Comparison of ENCODE assay signal across 8 cellular contexts in the genomic region with DNA sequence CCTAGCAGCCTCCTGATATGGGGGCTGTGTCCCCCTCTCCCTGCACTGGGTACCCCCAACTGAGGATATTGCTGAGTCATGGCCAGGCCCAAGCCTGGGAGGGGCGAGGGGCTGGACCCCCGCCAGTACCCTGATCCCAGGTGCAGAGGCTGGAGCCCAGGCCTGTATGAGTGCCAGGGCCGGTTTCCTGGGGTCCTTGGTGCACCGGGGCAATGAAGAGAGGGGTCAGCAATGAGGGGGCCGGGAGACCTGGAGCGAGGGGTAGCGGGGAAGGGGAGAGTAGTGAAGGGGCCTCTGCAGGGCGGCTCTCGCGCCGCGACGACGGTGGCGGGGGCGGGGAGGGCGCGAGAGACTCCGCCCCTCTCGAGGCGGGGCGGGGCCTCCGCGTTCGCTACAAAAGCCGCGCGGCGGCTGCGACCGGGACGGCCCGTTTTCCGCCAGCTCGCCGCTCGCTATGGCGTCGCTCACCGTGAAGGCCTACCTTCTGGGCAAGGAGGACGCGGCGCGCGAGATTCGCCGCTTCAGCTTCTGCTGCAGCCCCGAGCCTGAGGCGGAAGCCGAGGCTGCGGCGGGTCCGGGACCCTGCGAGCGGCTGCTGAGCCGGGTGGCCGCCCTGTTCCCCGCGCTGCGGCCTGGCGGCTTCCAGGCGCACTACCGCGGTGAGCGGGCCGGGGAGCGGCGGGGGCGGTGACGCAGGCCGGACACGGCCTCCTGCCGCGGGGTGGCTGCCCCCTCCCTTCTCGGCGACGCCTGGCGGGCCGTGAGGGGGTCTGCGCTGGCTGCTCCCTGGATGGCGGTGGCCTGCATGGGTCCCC. TPM values are rescaled to one million over a fixed set of nuclear protein-coding genes. Genes with fewer than 3 reads are reported as not detected.
DNase-seq lines count a peak whose midpoint lies in the region; ATAC-seq and TF ChIP-seq lines count a peak whose summit lies in the region.

SQSTM1 (plus strand) TSS at position 423 of the 815 bp plus-strand sequence; CDS start at position 455, 32 bp downstream.

- peak within 1 kb of the TSS; percentile 69 for H3K9ac ChIP-seq in iPS-18a (ENCODE audit: low read length)

- no peaks in the 10 kb centered on the region for H3K27me3 Mint-ChIP-seq in MCF 10A (ENCODE audit: insufficient read depth, unreplicated experiment)

- CTCF ChIA-PET in MCF 10A (lab: Yijun Ruan, JAX): interaction anchor here (0.7 to 2.4 kb wide), 3 partner anchors 24 to 103 kb away, joined by 4 to 16 read pairs (median 4); no protein-coding TSS in a partner anchor

- peaks cover 62% of the 10 kb centered on the region for H3K36me3 Mint-ChIP-seq in MCF 10A (ENCODE audit: insufficient read depth, unreplicated experiment)

- DNase-seq in DMS 273 (lab: John Stamatoyannopoulos, UW; ENCODE audit: unreplicated experiment): peak; percentile 90
- DNase-seq in DMS 273 treated with DMSO at 0.1 percent for 48 hours (lab: John Stamatoyannopoulos, UW): no peak
- peak; percentile 37 for DNase-seq in NCI-H1105 (lab: John Stamatoyannopoulos, UW)
- DNase-seq in UCSD-AML1 (lab: John Stamatoyannopoulos, UW; ENCODE audit: unreplicated experiment): peak; percentile 88
- peak; percentile 84 for DNase-seq in MCF 10A (ENCODE audit: unreplicated experiment)
- peak; percentile 32 for DNase-seq in skeletal muscle cell (ENCODE audit: low read depth)

- H3K27me3 ChIP-seq in iPS-18a (ENCODE audit: control insufficient read depth, insufficient read depth, low read length): peaks cover 24% of the 10 kb centered on the region

- H3K4me1 ChIP-seq in iPS-18a (ENCODE audit: control insufficient read depth, low read depth, low read length): peaks cover 27% of the 10 kb centered on the region

- POLR2A ChIA-PET in MCF 10A (lab: Yijun Ruan, JAX): interaction anchor here (0.6 to 4.0 kb wide), 29 partner anchors 9 to 262 kb away, joined by 3 to 134 read pairs (median 6); partner anchors contain the start of genes CANX, HNRNPH1, MAML1 and MGAT4B

- TF ChIP-seq CTCF in MCF 10A (IDR thresholded peaks at IDR 0.05; ENCODE audit: unreplicated experiment): peak; percentile 15

- BruUV-seq in MCF 10A (replicated peaks; lab: Mats Ljungman, UMichigan): no TSS peak

- ATAC-seq in HG02588 (IDR thresholded peaks at IDR 0.05; ENCODE audit: unreplicated experiment): peak; percentile 35

- H3K4me3 ChIP-seq in iPS-18a (ENCODE audit: low read length) (peak within 1 kb of the TSS; percentile 52), skeletal muscle cell (ENCODE audit: low read depth, low read length) (peak within 1 kb of the TSS; percentile 97)

- peak within 1 kb of the TSS; percentile 27 for H3K27ac ChIP-seq in iPS-18a (ENCODE audit: low read length)

- peak within 1 kb of the TSS; percentile 94 for H3K4me3 Mint-ChIP-seq in MCF 10A (ENCODE audit: unreplicated experiment)

- no peaks in the 10 kb centered on the region for H3K9me3 Mint-ChIP-seq in MCF 10A (ENCODE audit: unreplicated experiment)

- H3K36me3 ChIP-seq in iPS-18a (ENCODE audit: control insufficient read depth, low read depth, low read length): peaks cover 28% of the 10 kb centered on the region

- intact Hi-C loops in MCF 10A (cut with micrococcal nuclease): loop anchor here (1.0 to 2.0 kb wide), 3 partner anchors 13 to 57 kb away; partner anchors contain the start of gene MRNIP

- H3K4me1 Mint-ChIP-seq in MCF 10A (ENCODE audit: insufficient read depth, unreplicated experiment): peaks cover 45% of the 10 kb centered on the region

- peak within 1 kb of the TSS; percentile 98 for H3K27ac Mint-ChIP-seq in MCF 10A (ENCODE audit: low read depth, unreplicated experiment)

- no peaks in the 10 kb centered on the region for H3K9me3 ChIP-seq in iPS-18a (ENCODE audit: control insufficient read depth, low read depth, low read length)

RNA-seq across cellular contexts. Expression of gene SQSTM1, which starts in this region (rescaled TPM):
- 612 and 1,251 TPM in 2 replicates for total RNA-seq in MCF 10A (2022)
